1 cellular context compared by ENCODE assay signal in genomic region chr1:204108312-204109141, GRCh38.
TF ChIP-seq lines count a peak whose summit lies in the region.

No MANE protein-coding gene starts in this region.

TF ChIP-seq in WTC11, 78 proteins besides CTCF, POLR2A, EP300 and RAD21 (continued from another document):
- TF ChIP-seq FOXP4 (CRISPR knock-in tag; IDR thresholded peaks at IDR 0.05) (0 out of 2 replicates have a peak, but pooled peaks have one; percentile 39), CBFB (CRISPR knock-in tag; IDR thresholded peaks at IDR 0.05; ENCODE audit: low read depth) (0 out of 2 replicates have a peak, but pooled peaks have one; percentile 68), ZNF121 (CRISPR knock-in tag; IDR thresholded peaks at IDR 0.05) (no peak)
